In the genomic region with DNA sequence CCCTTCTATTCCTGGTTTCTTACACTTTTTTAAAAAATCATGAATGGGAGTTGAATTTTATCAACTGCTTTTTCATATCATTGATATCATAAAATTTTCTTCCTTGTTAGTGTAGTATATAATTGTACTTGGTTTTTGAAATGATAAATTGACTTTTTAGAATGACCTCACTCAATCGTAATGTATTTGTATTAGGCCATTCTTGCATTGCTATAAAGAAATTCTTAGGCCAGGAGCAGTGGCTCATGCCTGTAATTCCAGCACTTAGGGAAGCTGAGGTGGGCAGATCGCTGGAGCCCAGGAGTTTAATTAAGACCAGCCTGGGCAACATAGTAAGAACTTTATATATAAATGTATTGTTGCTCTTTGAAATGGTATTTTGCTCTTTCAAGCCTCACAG, we compare ENCODE assay signal across 35 cellular contexts. TPM values are rescaled to one million over a fixed set of nuclear protein-coding genes. Genes with fewer than 3 reads are reported as not detected.
"Had no signal": no experiment of that assay in that cellular context is flagged by ENCODE, and none has a peak within 500 bp of the region (broad histone marks: within the 10 kb centered on the region; RNA-seq: fewer than 3 reads in every experiment).

No MANE protein-coding gene starts in this region.

- DNase-seq: activated CD4-positive, alpha-beta T cell treated with anti-CD3 and anti-CD28 coated beads, Interleukin-2, amount 10 ng/mL, durations not matched to agents 24 days and 14 days; activated CD4-positive, alpha-beta T cell treated with anti-CD3 and anti-CD28 coated beads, Interleukin-2, amount 50 U/mL, for 4 hours; activated CD4-positive, CD25-positive, alpha-beta regulatory T cell; activated CD8-positive, alpha-beta T cell treated with anti-CD3 and anti-CD28 coated beads, Interleukin-2, amount 10 ng/mL, durations not matched to agents 7 days and 5 days; activated gamma-delta T cell treated with Interleukin-2 at 50 U/mL for 16 hours; activated naive CD4-positive, alpha-beta T cell treated with anti-CD3 and anti-CD28 coated beads for 36 hours; activated T-cell treated with anti-CD3 and anti-CD28 coated beads, Interleukin-2, amount 50 U/mL, for 4 hours; anterior cingulate cortex; brain microvascular endothelial cell; central memory CD4-positive, alpha-beta T cell; NCI-H1092 treated with DMSO at 0.1 percent for 48 hours; NCI-H1417; NCI-H146; NCI-H187; NCI-H2029 treated with DMSO at 0.1 percent for 48 hours; NCI-H2107; NCI-H2171; NCI-H510A; NCI-H526; NCI-H748 treated with DMSO at 0.1 percent for 48 hours; NK-92 treated with Interleukin-12 subunit alpha and Interleukin-12 subunit beta, amount 100 ng/mL, for 24 hours; PC-9; SIG-M5; T1000; WERI-Rb-1 had no signal

- ATAC-seq: activated CD8-positive, alpha-beta T cell treated with anti-CD3 and anti-CD28 coated beads, Interleukin-2, amount 10 ng/mL, durations not matched to agents 7 days and 5 days; activated naive CD4-positive, alpha-beta T cell treated with anti-CD3 and anti-CD28 coated beads, Interleukin-2, amount 50 U/mL, for 72 hours; activated T-cell treated with anti-CD3 and anti-CD28 coated beads, Interleukin-2, amount 50 U/mL, for 4 hours; Right ventricle myocardium inferior had no signal

- H3K27ac ChIP-seq: brain microvascular endothelial cell, PC-9, RWPE1, WERI-Rb-1 had no signal

- H3K4me2 ChIP-seq: PC-9 had no signal

- H3K36me3 ChIP-seq: brain microvascular endothelial cell had no signal

- H3K27me3 ChIP-seq: brain microvascular endothelial cell had no signal

- H3K4me3 ChIP-seq: PC-9 had no signal

- H2AFZ ChIP-seq: PC-9 had no signal

RNA-seq across cellular contexts. Expression of a gene that starts 40.1 kb away (rescaled TPM):
- total RNA-seq: activated CD4-positive, alpha-beta T cell treated with anti-CD3 and anti-CD28 coated beads, Interleukin-2, amount 10 ng/mL, durations not matched to agents 24 days and 14 days; activated CD8-positive, alpha-beta T cell treated with anti-CD3 and anti-CD28 coated beads, Interleukin-2, amount 10 ng/mL, durations not matched to agents 7 days and 5 days; activated naive CD4-positive, alpha-beta T cell treated with anti-CD3 and anti-CD28 coated beads for 36 hours; activated naive CD4-positive, alpha-beta T cell treated with anti-CD3 and anti-CD28 coated beads, Interleukin-2, amount 50 U/mL, for 72 hours; activated T-cell treated with anti-CD3 and anti-CD28 coated beads, Interleukin-2, amount 50 U/mL, for 4 hours; activated T-helper 1 cell treated with anti-CD3 and anti-CD28 coated beads, Interleukin-12 subunit alpha, Interleukin-12 subunit beta, Interleukin-2, Interleukin-4 antibody, amounts not matched to agents 30 ng/mL and 10 ng/mL and 1 ng/mL, durations not matched to agents 14 hours and 24 hours and 36 hours; cerebellum; M059J; OCI-LY7; PC-9; Right ventricle myocardium inferior; SK-MEL-5; T-helper 1 cell treated with Interleukin-12 subunit alpha and Interleukin-12 subunit beta and Interleukin-4 antibody, amounts not matched to agents 30 ng/mL and 1 ng/mL, for 36 hours; T-helper 2 cell treated with Interferon-gamma antibody and Interleukin-4, amounts not matched to agents 100 ng/mL and 5 ng/mL, for 36 hours had no signal
